ENCODE assay signal across 1 cellular context in the genomic region with DNA sequence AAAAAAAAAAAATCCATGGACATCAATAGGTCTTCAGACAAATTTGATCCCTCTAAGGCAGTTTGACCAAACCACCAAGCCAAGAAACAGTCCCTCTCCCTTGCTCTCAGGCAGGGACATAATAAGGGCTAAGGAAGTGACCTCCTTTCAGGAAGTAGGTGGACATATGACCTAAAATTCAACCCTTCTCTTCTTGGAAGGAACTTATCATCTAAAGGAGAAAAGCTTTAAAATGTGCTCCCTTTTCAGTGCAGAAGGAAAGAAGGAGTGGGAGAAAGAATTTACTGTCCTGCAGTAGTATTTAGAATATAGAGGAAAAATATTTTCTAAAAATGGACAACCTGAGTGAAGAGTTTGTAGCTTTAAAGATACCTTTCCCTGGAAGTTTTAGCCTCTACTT.
TF ChIP-seq lines count a peak whose summit lies in the region.

No MANE protein-coding gene starts in this region.

TF ChIP-seq in K562, 482 proteins besides CTCF, POLR2A, EP300 and RAD21 (continued from another document):
- TF ChIP-seq, protein P1, sequence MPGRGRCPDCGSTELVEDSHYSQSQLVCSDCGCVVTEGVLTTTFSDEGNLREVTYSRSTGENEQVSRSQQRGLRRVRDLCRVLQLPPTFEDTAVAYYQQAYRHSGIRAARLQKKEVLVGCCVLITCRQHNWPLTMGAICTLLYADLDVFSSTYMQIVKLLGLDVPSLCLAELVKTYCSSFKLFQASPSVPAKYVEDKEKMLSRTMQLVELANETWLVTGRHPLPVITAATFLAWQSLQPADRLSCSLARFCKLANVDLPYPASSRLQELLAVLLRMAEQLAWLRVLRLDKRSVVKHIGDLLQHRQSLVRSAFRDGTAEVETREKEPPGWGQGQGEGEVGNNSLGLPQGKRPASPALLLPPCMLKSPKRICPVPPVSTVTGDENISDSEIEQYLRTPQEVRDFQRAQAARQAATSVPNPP (IDR thresholded peaks at IDR 0.05; ENCODE audit: borderline replicate concordance, insufficient read depth, insufficient read length), result no peak
- TF ChIP-seq ZNF512 (tag; IDR thresholded peaks at IDR 0.05), result no peak
- TF ChIP-seq, protein P2, sequence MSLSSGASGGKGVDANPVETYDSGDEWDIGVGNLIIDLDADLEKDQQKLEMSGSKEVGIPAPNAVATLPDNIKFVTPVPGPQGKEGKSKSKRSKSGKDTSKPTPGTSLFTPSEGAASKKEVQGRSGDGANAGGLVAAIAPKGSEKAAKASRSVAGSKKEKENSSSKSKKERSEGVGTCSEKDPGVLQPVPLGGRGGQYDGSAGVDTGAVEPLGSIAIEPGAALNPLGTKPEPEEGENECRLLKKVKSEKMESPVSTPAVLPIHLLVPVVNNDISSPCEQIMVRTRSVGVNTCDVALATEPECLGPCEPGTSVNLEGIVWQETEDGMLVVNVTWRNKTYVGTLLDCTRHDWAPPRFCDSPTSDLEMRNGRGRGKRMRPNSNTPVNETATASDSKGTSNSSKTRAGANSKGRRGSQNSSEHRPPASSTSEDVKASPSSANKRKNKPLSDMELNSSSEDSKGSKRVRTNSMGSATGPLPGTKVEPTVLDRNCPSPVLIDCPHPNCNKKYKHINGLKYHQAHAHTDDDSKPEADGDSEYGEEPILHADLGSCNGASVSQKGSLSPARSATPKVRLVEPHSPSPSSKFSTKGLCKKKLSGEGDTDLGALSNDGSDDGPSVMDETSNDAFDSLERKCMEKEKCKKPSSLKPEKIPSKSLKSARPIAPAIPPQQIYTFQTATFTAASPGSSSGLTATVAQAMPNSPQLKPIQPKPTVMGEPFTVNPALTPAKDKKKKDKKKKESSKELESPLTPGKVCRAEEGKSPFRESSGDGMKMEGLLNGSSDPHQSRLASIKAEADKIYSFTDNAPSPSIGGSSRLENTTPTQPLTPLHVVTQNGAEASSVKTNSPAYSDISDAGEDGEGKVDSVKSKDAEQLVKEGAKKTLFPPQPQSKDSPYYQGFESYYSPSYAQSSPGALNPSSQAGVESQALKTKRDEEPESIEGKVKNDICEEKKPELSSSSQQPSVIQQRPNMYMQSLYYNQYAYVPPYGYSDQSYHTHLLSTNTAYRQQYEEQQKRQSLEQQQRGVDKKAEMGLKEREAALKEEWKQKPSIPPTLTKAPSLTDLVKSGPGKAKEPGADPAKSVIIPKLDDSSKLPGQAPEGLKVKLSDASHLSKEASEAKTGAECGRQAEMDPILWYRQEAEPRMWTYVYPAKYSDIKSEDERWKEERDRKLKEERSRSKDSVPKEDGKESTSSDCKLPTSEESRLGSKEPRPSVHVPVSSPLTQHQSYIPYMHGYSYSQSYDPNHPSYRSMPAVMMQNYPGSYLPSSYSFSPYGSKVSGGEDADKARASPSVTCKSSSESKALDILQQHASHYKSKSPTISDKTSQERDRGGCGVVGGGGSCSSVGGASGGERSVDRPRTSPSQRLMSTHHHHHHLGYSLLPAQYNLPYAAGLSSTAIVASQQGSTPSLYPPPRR (CRISPR knock-in tag; IDR thresholded peaks at IDR 0.05; ENCODE audit: borderline replicate concordance), result no peak
- TF ChIP-seq TBL1XR1 (IDR thresholded peaks at IDR 0.05; ENCODE audit: low read length in 2 of 2), result peak in 1 of 2 experiments; percentile 12; a peak in 1 of 4 replicates
- no peak for TF ChIP-seq MYNN (IDR thresholded peaks at IDR 0.05)
- TF ChIP-seq MYNN (CRISPR knock-in tag; IDR thresholded peaks at IDR 0.05), result no peak
- TF ChIP-seq ZNF592 (IDR thresholded peaks at IDR 0.05), result peak; percentile 66; the same call in 1 of the 2 replicates
- no peak for TF ChIP-seq POU5F1 (IDR thresholded peaks at IDR 0.05; ENCODE audit: borderline replicate concordance, low read depth, low read length, partially characterized antibody)
- TF ChIP-seq NR0B1 (IDR thresholded peaks at IDR 0.05; ENCODE audit: partially characterized antibody), result no peak
- no peak for TF ChIP-seq SRSF9 (IDR thresholded peaks at IDR 0.05; ENCODE audit: borderline replicate concordance, low read depth, low read length)
- no peak for TF ChIP-seq NFXL1 (CRISPR knock-in tag; IDR thresholded peaks at IDR 0.05)
